In genomic region chr9:133666845-133667244, GRCh38 we compare ENCODE assay signal across 27 cellular contexts. TPM values are rescaled to one million over a fixed set of nuclear protein-coding genes. Genes with fewer than 3 reads are reported as not detected.
"Had no signal": no experiment of that assay in that cellular context is flagged by ENCODE, and none has a peak within 500 bp of the region (broad histone marks: within the 10 kb centered on the region; RNA-seq: fewer than 3 reads in every experiment).

No MANE protein-coding gene starts in this region.

- FAIRE-seq: HTR-8/SVneo, K562, RCC 7860 had no signal

- H3K9me3 ChIP-seq: SJSA1, SK-N-SH had no signal

- ATAC-seq: K562, T-cell had no signal

- H3K4me2 ChIP-seq: KMS-11, SK-N-SH had no signal

- H3K36me3 Mint-ChIP-seq: IgD-negative memory B cell had no signal

- H3K4me1 Mint-ChIP-seq: IgD-negative memory B cell, T-cell had no signal

- H3K4me3 Mint-ChIP-seq: IgD-negative memory B cell, T-cell had no signal

- DNase-seq: Kasumi-1, MM.1S, NCI-H1092 treated with DMSO at 0.1 percent for 48 hours, NCI-H1436, NCI-H187, NCI-H2029, NCI-H2081 treated with DMSO at 0.1 percent for 48 hours, NCI-H2171, NCI-H345, NCI-H446 treated with DMSO at 0.1 percent for 48 hours, NCI-H510A treated with DMSO at 0.1 percent for 48 hours, NCI-H526 treated with DMSO at 0.1 percent for 48 hours, NCI-H748 treated with DMSO at 0.1 percent for 48 hours, Right ventricle myocardium superior, RPMI8226, SIG-M5, SK-N-SH, SW 1271, T-cell had no signal

- H3K9me3 Mint-ChIP-seq: IgD-negative memory B cell, T-cell had no signal

- H3K27ac ChIP-seq: HL-60, KMS-11, SJSA1 had no signal

- H3K4me3 ChIP-seq: K562, SJSA1 had no signal

- H3K27me3 ChIP-seq: SJSA1 had no signal

- H3K27me3 Mint-ChIP-seq: T-cell had no signal

- H3K4me1 ChIP-seq: SJSA1 had no signal

- H3K9ac ChIP-seq: KMS-11, SK-N-SH had no signal

- H3K27ac Mint-ChIP-seq: IgD-negative memory B cell had no signal

RNA-seq across cellular contexts. Expression of gene DBH, which starts 30.7 kb away (rescaled TPM):
- total RNA-seq: K562, M059J, Right ventricle myocardium superior, SJSA1 had no signal
- polyA plus RNA-seq: IgD-negative memory B cell, K562 had no signal

RNA-seq across cellular contexts. Expression of gene FAM163B, which starts 57.7 kb away (rescaled TPM):
- total RNA-seq: K562, M059J, Right ventricle myocardium superior, SJSA1, T-cell had no signal
- polyA plus RNA-seq: IgD-negative memory B cell, K562 had no signal
